In genomic region chr1:65174585-65174984, GRCh38 we compare ENCODE assay signal across 1 cellular context.
TF ChIP-seq lines count a peak whose summit lies in the region.

No MANE protein-coding gene starts in this region.

TF ChIP-seq in HepG2, 621 proteins besides CTCF, POLR2A, EP300 and RAD21 (continued from another document):
- TF ChIP-seq, protein P1, sequence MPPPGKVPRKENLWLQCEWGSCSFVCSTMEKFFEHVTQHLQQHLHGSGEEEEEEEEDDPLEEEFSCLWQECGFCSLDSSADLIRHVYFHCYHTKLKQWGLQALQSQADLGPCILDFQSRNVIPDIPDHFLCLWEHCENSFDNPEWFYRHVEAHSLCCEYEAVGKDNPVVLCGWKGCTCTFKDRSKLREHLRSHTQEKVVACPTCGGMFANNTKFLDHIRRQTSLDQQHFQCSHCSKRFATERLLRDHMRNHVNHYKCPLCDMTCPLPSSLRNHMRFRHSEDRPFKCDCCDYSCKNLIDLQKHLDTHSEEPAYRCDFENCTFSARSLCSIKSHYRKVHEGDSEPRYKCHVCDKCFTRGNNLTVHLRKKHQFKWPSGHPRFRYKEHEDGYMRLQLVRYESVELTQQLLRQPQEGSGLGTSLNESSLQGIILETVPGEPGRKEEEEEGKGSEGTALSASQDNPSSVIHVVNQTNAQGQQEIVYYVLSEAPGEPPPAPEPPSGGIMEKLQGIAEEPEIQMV (CRISPR knock-in tag; IDR thresholded peaks at IDR 0.05; ENCODE audit: low read depth) = no peak
- TF ChIP-seq DNMT3B (CRISPR knock-in tag; conservative IDR thresholded peaks at IDR 0.05) (no peak), SOX13 (IDR thresholded peaks at IDR 0.05) (no peak), SOX13 (CRISPR knock-in tag; conservative IDR thresholded peaks at IDR 0.05 in 1 of 2, IDR thresholded peaks at IDR 0.05 in 1 of 2) (no peak), SIX1 (CRISPR knock-in tag; IDR thresholded peaks at IDR 0.05; ENCODE audit: borderline replicate concordance) (no peak), NCOR1 (IDR thresholded peaks at IDR 0.05; ENCODE audit: borderline replicate concordance, low read length) (no peak), MTF1 (CRISPR knock-in tag; IDR thresholded peaks at IDR 0.05) (no peak), ZNF503 (CRISPR knock-in tag; IDR thresholded peaks at IDR 0.05) (no peak), DMAP1 (CRISPR knock-in tag; IDR thresholded peaks at IDR 0.05) (no peak), ZBTB21 (CRISPR knock-in tag; IDR thresholded peaks at IDR 0.05) (no peak), SIN3B (IDR thresholded peaks at IDR 0.05; ENCODE audit: low read length) (no peak), ZNF142 (CRISPR knock-in tag; IDR thresholded peaks at IDR 0.05) (no peak), ZNF460 (CRISPR knock-in tag; IDR thresholded peaks at IDR 0.05; ENCODE audit: borderline replicate concordance) (no peak), ZSCAN21 (CRISPR knock-in tag; IDR thresholded peaks at IDR 0.05; ENCODE audit: borderline replicate concordance) (no peak)
